Comparison of ENCODE assay signal across 30 cellular contexts in the genomic region with DNA sequence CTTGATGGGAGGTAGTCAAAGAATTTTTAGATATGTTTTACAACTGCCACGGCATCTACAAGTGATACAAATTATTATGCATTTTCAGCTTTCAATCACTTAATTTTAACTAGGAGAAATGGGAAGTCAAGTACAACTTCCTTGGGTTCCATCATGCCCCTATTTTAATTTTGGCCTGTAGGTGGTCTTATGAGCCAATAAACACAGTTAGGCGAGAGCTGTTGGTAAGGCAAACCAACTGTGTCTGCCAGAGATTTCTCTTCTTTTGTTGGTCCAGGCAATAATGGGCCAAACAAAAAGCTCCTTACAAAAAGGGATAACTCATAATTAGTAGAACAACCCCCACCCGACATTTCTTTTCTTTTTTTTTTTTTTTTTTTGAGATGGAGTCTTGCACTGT.
"Had no signal": no experiment of that assay in that cellular context is flagged by ENCODE, and none has a peak within 500 bp of the region (broad histone marks: within the 10 kb centered on the region; RNA-seq: fewer than 3 reads in every experiment).

No MANE protein-coding gene starts in this region.

- H3K27ac Mint-ChIP-seq: activated CD8-positive, alpha-beta T cell treated with anti-CD3 and anti-CD28 coated beads, Interleukin-2, amount 10 ng/mL, durations not matched to agents 7 days and 5 days; activated naive CD4-positive, alpha-beta T cell treated with anti-CD3 and anti-CD28 coated beads, Interleukin-2, amount 50 U/mL, for 24 hours; activated T-helper 1 cell treated with anti-CD3 and anti-CD28 coated beads, Interleukin-12 subunit alpha, Interleukin-12 subunit beta, Interleukin-2, Interleukin-4 antibody, amounts not matched to agents 30 ng/mL and 10 ng/mL and 1 ng/mL, durations not matched to agents 14 hours and 24 hours and 36 hours; WTC11 had no signal

- H3K36me3 Mint-ChIP-seq: activated naive CD4-positive, alpha-beta T cell treated with anti-CD3 and anti-CD28 coated beads, Interleukin-2, amount 50 U/mL, for 24 hours; WTC11 had no signal

- ATAC-seq: activated CD8-positive, alpha-beta T cell treated with anti-CD3 and anti-CD28 coated beads, Interleukin-2, amount 10 ng/mL, durations not matched to agents 7 days and 5 days; WTC11 had no signal

- H3K27ac ChIP-seq: breast epithelium, colonic mucosa, KMS-11, PC-9, SK-N-MC had no signal

- H3K4me1 ChIP-seq: breast epithelium, colonic mucosa had no signal

- H3K4me1 Mint-ChIP-seq: activated naive CD4-positive, alpha-beta T cell treated with anti-CD3 and anti-CD28 coated beads, Interleukin-2, amount 50 U/mL, for 24 hours had no signal

- H3K36me3 ChIP-seq: breast epithelium, colonic mucosa, MG63 had no signal

- H3K9me3 ChIP-seq: breast epithelium, colonic mucosa, MG63 had no signal

- H3K27me3 ChIP-seq: colonic mucosa, MG63 had no signal

- DNase-seq: activated CD4-positive, alpha-beta T cell treated with anti-CD3 and anti-CD28 coated beads for 48 hours; activated CD4-positive, alpha-beta T cell treated with anti-CD3 and anti-CD28 coated beads, Interleukin-2, amount 50 U/mL, for 4 hours; activated CD4-positive, CD25-positive, alpha-beta regulatory T cell treated with anti-CD3 and anti-CD28 coated beads, Interleukin-2, amount 50 U/mL, for 72 hours; activated CD8-positive, alpha-beta memory T cell treated with anti-CD3 and anti-CD28 coated beads, Interleukin-2, amount 50 U/mL, for 48 hours; activated CD8-positive, alpha-beta T cell treated with anti-CD3 and anti-CD28 coated beads, Interleukin-2, amount 10 ng/mL, durations not matched to agents 7 days and 5 days; activated effector memory CD4-positive, alpha-beta T cell treated with Interleukin-2 at 50 U/mL for 16 hours; activated naive CD4-positive, alpha-beta T cell; activated T-cell treated with anti-CD3 and anti-CD28 coated beads, Interleukin-2, amount 50 U/mL, for 1 hour; aorta; caudate nucleus; colonic mucosa; MG63; MV-4-11; NCI-H1105 treated with DMSO at 0.1 percent for 48 hours; NCI-H1694; NCI-H2029; NCI-H2107; NCI-H2171 treated with DMSO at 0.1 percent for 48 hours; NCI-H226; NCI-H526; NCI-H82; PC-9; SHP77 treated with DMSO at 0.1 percent for 48 hours; SW 1271 had no signal

- H3K9me3 Mint-ChIP-seq: activated naive CD4-positive, alpha-beta T cell treated with anti-CD3 and anti-CD28 coated beads, Interleukin-2, amount 50 U/mL, for 24 hours; activated T-helper 1 cell treated with anti-CD3 and anti-CD28 coated beads, Interleukin-12 subunit alpha, Interleukin-12 subunit beta, Interleukin-2, Interleukin-4 antibody, amounts not matched to agents 30 ng/mL and 10 ng/mL and 1 ng/mL, durations not matched to agents 14 hours and 24 hours and 36 hours; WTC11 had no signal

- H3K4me3 ChIP-seq: breast epithelium, colonic mucosa, MG63, PC-9, SK-N-MC had no signal

- H2AFZ ChIP-seq: PC-9 had no signal

- H3K4me3 Mint-ChIP-seq: activated CD8-positive, alpha-beta T cell treated with anti-CD3 and anti-CD28 coated beads, Interleukin-2, amount 10 ng/mL, durations not matched to agents 7 days and 5 days; activated naive CD4-positive, alpha-beta T cell treated with anti-CD3 and anti-CD28 coated beads, Interleukin-2, amount 50 U/mL, for 24 hours; activated T-helper 1 cell treated with anti-CD3 and anti-CD28 coated beads, Interleukin-12 subunit alpha, Interleukin-12 subunit beta, Interleukin-2, Interleukin-4 antibody, amounts not matched to agents 30 ng/mL and 10 ng/mL and 1 ng/mL, durations not matched to agents 14 hours and 24 hours and 36 hours; WTC11 had no signal

- H3K4me2 ChIP-seq: KMS-11, PC-9 had no signal
